In the genomic region with DNA sequence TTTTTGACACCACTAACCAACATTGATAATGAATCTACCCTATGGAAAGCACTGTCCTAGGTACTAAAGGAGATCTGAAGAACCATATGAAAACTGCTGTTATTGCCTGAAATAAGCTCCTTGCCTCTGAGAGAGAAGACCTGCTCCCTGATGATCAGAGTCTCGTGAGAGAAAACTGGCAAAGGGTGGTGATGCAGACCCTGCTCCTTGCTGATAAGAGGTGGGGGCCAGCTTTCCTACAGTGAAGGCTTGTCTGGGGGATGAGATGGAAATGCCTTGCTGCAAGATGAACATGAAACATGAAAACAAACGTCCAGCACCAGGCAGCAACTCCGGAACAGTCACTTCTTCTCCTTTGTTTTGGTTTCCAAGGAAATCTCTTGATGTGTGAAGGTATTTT, we compare ENCODE assay signal across 22 cellular contexts. TPM values are rescaled to one million over a fixed set of nuclear protein-coding genes. Genes with fewer than 3 reads are reported as not detected.
DNase-seq lines count a peak whose midpoint lies in the region; FAIRE-seq and TF ChIP-seq lines count a peak whose summit lies in the region.
"Had no signal": no experiment of that assay in that cellular context is flagged by ENCODE, and none has a peak within 500 bp of the region (broad histone marks: within the 10 kb centered on the region; RNA-seq: fewer than 3 reads in every experiment).

No MANE protein-coding gene starts in this region.

- TF ChIP-seq CTCF in D721Med (IDR thresholded peaks at IDR 0.05; ENCODE audit: insufficient read depth, missing control alignments), result no peak

- peaks cover 7% of the 10 kb centered on the region for H3K9me3 Mint-ChIP-seq in activated T-cell treated with anti-CD3 and anti-CD28 coated beads, Interleukin-2, amount 50 U/mL, for 24 hours
- no peaks in the 10 kb centered on the region for H3K9me3 Mint-ChIP-seq in activated T-helper 1 cell treated with anti-CD3 and anti-CD28 coated beads, Interleukin-12 subunit alpha, Interleukin-12 subunit beta, Interleukin-2, Interleukin-4 antibody, amounts not matched to agents 30 ng/mL and 10 ng/mL and 1 ng/mL, durations not matched to agents 14 hours and 24 hours and 36 hours
- no peaks in the 10 kb centered on the region for H3K9me3 Mint-ChIP-seq in immature natural killer cell
- H3K9me3 Mint-ChIP-seq: stimulated activated memory B cell treated with anti-CD40 and anti-IgM and Interleukin-4, amounts not matched to agents 10 μg/mL and 1 μg/mL and 100 μg/mL, for 72 hours had no signal

- intact Hi-C loops in activated T-helper 1 cell treated with anti-CD3 and anti-CD28 coated beads, Interleukin-12 subunit alpha, Interleukin-12 subunit beta, Interleukin-2, Interleukin-4 antibody, amounts not matched to agents 30 ng/mL and 10 ng/mL and 1 ng/mL, durations not matched to agents 14 hours and 24 hours and 36 hours (cut with micrococcal nuclease), result no loop called here

- H3K27me3 ChIP-seq in H7 (ENCODE audit: control insufficient read depth, insufficient read depth, low read length), result no peaks in the 10 kb centered on the region
- H3K27me3 ChIP-seq: gastrocnemius medialis, hepatocyte, sigmoid colon, SJSA1, suprapubic skin, upper lobe of right lung had no signal

- H3K36me3 Mint-ChIP-seq in activated T-cell treated with anti-CD3 and anti-CD28 coated beads, Interleukin-2, amount 50 U/mL, for 24 hours (ENCODE audit: low read depth), result peaks cover 95% of the 10 kb centered on the region
- peaks cover 73% of the 10 kb centered on the region for H3K36me3 Mint-ChIP-seq in activated T-helper 1 cell treated with anti-CD3 and anti-CD28 coated beads, Interleukin-12 subunit alpha, Interleukin-12 subunit beta, Interleukin-2, Interleukin-4 antibody, amounts not matched to agents 30 ng/mL and 10 ng/mL and 1 ng/mL, durations not matched to agents 14 hours and 24 hours and 36 hours (ENCODE audit: low read depth)
- peaks cover 3 to 8% (median 5%) of the 10 kb centered on the region in 3 donors for H3K36me3 Mint-ChIP-seq in immature natural killer cell

- H3K4me3 ChIP-seq in H7 (ENCODE audit: insufficient read depth, low read depth, low read length), result no peak overlapping the region
- H3K4me3 ChIP-seq: gastrocnemius medialis, hepatocyte, sigmoid colon, SJSA1, suprapubic skin, upper lobe of right lung had no signal

- FAIRE-seq in GM12892 (lab: Jason Lieb, UNC), result peak; percentile 9
- FAIRE-seq in D721Med (lab: Jason Lieb, UNC), result no peak

- no peaks in the 10 kb centered on the region for H3K27me3 Mint-ChIP-seq in activated T-cell treated with anti-CD3 and anti-CD28 coated beads, Interleukin-2, amount 50 U/mL, for 24 hours
- H3K27me3 Mint-ChIP-seq in activated T-helper 1 cell treated with anti-CD3 and anti-CD28 coated beads, Interleukin-12 subunit alpha, Interleukin-12 subunit beta, Interleukin-2, Interleukin-4 antibody, amounts not matched to agents 30 ng/mL and 10 ng/mL and 1 ng/mL, durations not matched to agents 14 hours and 24 hours and 36 hours (ENCODE audit: insufficient read depth), result no peaks in the 10 kb centered on the region
- H3K27me3 Mint-ChIP-seq in immature natural killer cell (ENCODE audit: low read depth in 3 of 3), result peaks cover 0 to 2% (median 0%) of the 10 kb centered on the region in 3 donors
- H3K27me3 Mint-ChIP-seq: stimulated activated memory B cell treated with anti-CD40 and anti-IgM and Interleukin-4, amounts not matched to agents 10 μg/mL and 1 μg/mL and 100 μg/mL, for 72 hours had no signal

- H3K36me3 ChIP-seq in H7 (replicated peaks; ENCODE audit: control insufficient read depth, insufficient read depth, low read length), result no peaks in the 10 kb centered on the region
- H3K36me3 ChIP-seq: gastrocnemius medialis, sigmoid colon, SJSA1, suprapubic skin, upper lobe of right lung had no signal

- peak overlapping the region; percentile 68 for H3K27ac Mint-ChIP-seq in activated T-cell treated with anti-CD3 and anti-CD28 coated beads, Interleukin-2, amount 50 U/mL, for 24 hours
- H3K27ac Mint-ChIP-seq in activated T-helper 1 cell treated with anti-CD3 and anti-CD28 coated beads, Interleukin-12 subunit alpha, Interleukin-12 subunit beta, Interleukin-2, Interleukin-4 antibody, amounts not matched to agents 30 ng/mL and 10 ng/mL and 1 ng/mL, durations not matched to agents 14 hours and 24 hours and 36 hours, result peak overlapping the region; percentile 59
- peak overlapping the region; percentile 32 to 91 (median 85) for H3K27ac Mint-ChIP-seq in immature natural killer cell
- H3K27ac Mint-ChIP-seq: progenitor cell of endocrine pancreas; stimulated activated memory B cell treated with anti-CD40 and anti-IgM and Interleukin-4, amounts not matched to agents 10 μg/mL and 1 μg/mL and 100 μg/mL, for 72 hours had no signal

- H3K4me3 Mint-ChIP-seq in activated T-cell treated with anti-CD3 and anti-CD28 coated beads, Interleukin-2, amount 50 U/mL, for 24 hours, result no peak overlapping the region
- H3K4me3 Mint-ChIP-seq in activated T-helper 1 cell treated with anti-CD3 and anti-CD28 coated beads, Interleukin-12 subunit alpha, Interleukin-12 subunit beta, Interleukin-2, Interleukin-4 antibody, amounts not matched to agents 30 ng/mL and 10 ng/mL and 1 ng/mL, durations not matched to agents 14 hours and 24 hours and 36 hours, result no peak overlapping the region
- H3K4me3 Mint-ChIP-seq in immature natural killer cell, result peak overlapping the region in 4 of 5 donors; percentile 6 to 40 (median 16)
- H3K4me3 Mint-ChIP-seq: stimulated activated memory B cell treated with anti-CD40 and anti-IgM and Interleukin-4, amounts not matched to agents 10 μg/mL and 1 μg/mL and 100 μg/mL, for 72 hours had no signal

- no peak for TF ChIP-seq POLR2A in GM12892 (IDR thresholded peaks at IDR 0.05; ENCODE audit: low read depth, low read length)

- no peak for DNase-seq in activated T-cell treated with anti-CD3 and anti-CD28 coated beads, Interleukin-2, amount 50 U/mL, for 24 hours
- no peak for DNase-seq in activated T-cell treated with anti-CD3 and anti-CD28 coated beads for 4 hours
- no peak for DNase-seq in GM12892 (ENCODE audit: insufficient read length)
- DNase-seq in activated T-helper 1 cell treated with anti-CD3 and anti-CD28 coated beads, Interleukin-12 subunit alpha, Interleukin-12 subunit beta, Interleukin-2, Interleukin-4 antibody, amounts not matched to agents 30 ng/mL and 10 ng/mL and 1 ng/mL, durations not matched to agents 14 hours and 24 hours and 36 hours (ENCODE audit: low spot score), result no peak
- DNase-seq in immature natural killer cell, result no peak
- DNase-seq in D721Med (ENCODE audit: insufficient read length, low spot score), result no peak
- no peak for DNase-seq in dedifferentiated amniotic fluid mesenchymal stem cell (ENCODE audit: extremely low spot score)
- DNase-seq in H7, result no peak
- DNase-seq: gastrocnemius medialis; MM.1S; NCI-H1436; NCI-H2107; NCI-H774; RPMI8226; sigmoid colon; stimulated activated CD4-positive, alpha-beta T cell treated with anti-CD3 and anti-CD28 coated beads, Interleukin-4, amount 100 ng/mL, for 24 hours; upper lobe of right lung had no signal

- peaks cover 97% of the 10 kb centered on the region for H3K4me1 Mint-ChIP-seq in activated T-cell treated with anti-CD3 and anti-CD28 coated beads, Interleukin-2, amount 50 U/mL, for 24 hours (ENCODE audit: low read depth)
- peaks cover 98% of the 10 kb centered on the region for H3K4me1 Mint-ChIP-seq in activated T-helper 1 cell treated with anti-CD3 and anti-CD28 coated beads, Interleukin-12 subunit alpha, Interleukin-12 subunit beta, Interleukin-2, Interleukin-4 antibody, amounts not matched to agents 30 ng/mL and 10 ng/mL and 1 ng/mL, durations not matched to agents 14 hours and 24 hours and 36 hours (ENCODE audit: low read depth)
- peaks cover 88 to 100% of the 10 kb centered on the region in 2 donors for H3K4me1 Mint-ChIP-seq in immature natural killer cell

RNA-seq across cellular contexts. Expression of a gene that starts 31.9 kb away (rescaled TPM):
- 18.1 TPM for polyA plus RNA-seq in GM12892 (2012; ENCODE audit: missing spikeins)
- 106 and 110 TPM in 2 replicates for total RNA-seq in activated T-helper 1 cell treated with anti-CD3 and anti-CD28 coated beads, Interleukin-12 subunit alpha, Interleukin-12 subunit beta, Interleukin-2, Interleukin-4 antibody, amounts not matched to agents 30 ng/mL and 10 ng/mL and 1 ng/mL, durations not matched to agents 14 hours and 24 hours and 36 hours
- polyA plus RNA-seq in immature natural killer cell, result 10 to 100 TPM; 21.9 to 63.9 (median 22.7) TPM
- total RNA-seq in H7 (2014; rRNA removed; shearing (Covaris generic)), result 2.8 and 2.9 TPM in 2 replicates
- total RNA-seq: SJSA1 had no signal

Comparison
In these comparisons a context has a peak if more than half of its experiments do, and no peak if none do; other contexts are left out.
1. H3K4me3 Mint-ChIP-seq: peak in immature natural killer cell (4 of 5); none in activated T-cell treated with anti-CD3 and anti-CD28 coated beads, Interleukin-2, amount 50 U/mL, for 24 hours (single experiment) and activated T-helper 1 cell treated with anti-CD3 and anti-CD28 coated beads, Interleukin-12 subunit alpha, Interleukin-12 subunit beta, Interleukin-2, Interleukin-4 antibody, amounts not matched to agents 30 ng/mL and 10 ng/mL and 1 ng/mL, durations not matched to agents 14 hours and 24 hours and 36 hours (single experiment).
2. RNA of a gene that starts 31.9 kb away (total RNA-seq): 106 to 110 TPM in activated T-helper 1 cell treated with anti-CD3 and anti-CD28 coated beads, Interleukin-12 subunit alpha, Interleukin-12 subunit beta, Interleukin-2, Interleukin-4 antibody, amounts not matched to agents 30 ng/mL and 10 ng/mL and 1 ng/mL, durations not matched to agents 14 hours and 24 hours and 36 hours; 2.8 to 2.9 TPM in H7; every median in the first group is over 10 times any median in the second.
3. Peak in every context shown above with its lines, with median percentiles within 50 percentile points of each other: H3K27ac Mint-ChIP-seq.